18 cellular contexts compared by ENCODE assay signal in the genomic region with DNA sequence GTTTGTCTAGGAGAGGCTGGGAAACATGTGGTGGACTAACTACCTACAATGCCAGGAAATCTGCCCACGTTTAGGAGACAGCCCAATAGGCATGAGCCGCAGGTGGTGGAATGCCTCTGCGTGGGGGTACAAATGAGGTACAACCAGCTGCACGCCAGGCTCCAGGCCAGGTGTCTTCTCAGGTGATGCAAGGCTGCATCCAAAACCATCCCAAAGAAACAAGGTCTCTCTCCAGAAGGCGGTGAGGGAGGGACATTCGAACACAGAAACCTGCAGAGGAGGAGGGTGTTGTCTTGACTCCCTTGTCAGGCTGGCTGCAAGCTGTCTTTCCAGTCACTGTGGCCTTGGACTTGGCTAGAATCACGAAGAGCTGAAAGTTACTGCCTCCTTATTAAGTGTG.
"Had no signal": no experiment of that assay in that cellular context is flagged by ENCODE, and none has a peak within 500 bp of the region (broad histone marks: within the 10 kb centered on the region; RNA-seq: fewer than 3 reads in every experiment).

No MANE protein-coding gene starts in this region.

- H3K27ac ChIP-seq: ascending aorta, coronary artery, sigmoid colon, vagina had no signal

- H3K27me3 Mint-ChIP-seq: stimulated activated memory B cell treated with anti-CD40 and anti-IgM and Interleukin-4, amounts not matched to agents 10 μg/mL and 1 μg/mL and 100 μg/mL, for 72 hours; T-cell had no signal

- H3K27ac Mint-ChIP-seq: mesothelial cell of epicardium; nephron progenitor cell; stimulated activated memory B cell treated with anti-CD40 and anti-IgM and Interleukin-4, amounts not matched to agents 10 μg/mL and 1 μg/mL and 100 μg/mL, for 72 hours; T-cell had no signal

- DNase-seq: activated CD4-positive, alpha-beta T cell treated with anti-CD3 and anti-CD28 coated beads for 1 hour; activated CD4-positive, alpha-beta T cell treated with anti-CD3 and anti-CD28 coated beads, Interleukin-2, amount 50 U/mL, for 4 hours; activated naive CD4-positive, alpha-beta T cell treated with Interleukin-2 at 50 U/mL for 16 hours; activated T-cell treated with anti-CD3 and anti-CD28 coated beads for 4 hours; foreskin fibroblast; kidney glomerular epithelial cell; nephron progenitor cell; occipital lobe; sigmoid colon; stimulated activated CD4-positive, alpha-beta T cell treated with anti-CD3 and anti-CD28 coated beads, Interleukin-2, amount 100 ng/mL, for 24 hours; T-cell; T-helper 9 cell; tibial artery had no signal

- H3K36me3 ChIP-seq: sigmoid colon, tibial artery, vagina had no signal

- H3K9me3 Mint-ChIP-seq: mesothelial cell of epicardium; nephron progenitor cell; stimulated activated memory B cell treated with anti-CD40 and anti-IgM and Interleukin-4, amounts not matched to agents 10 μg/mL and 1 μg/mL and 100 μg/mL, for 72 hours; T-cell had no signal

- H3K4me3 Mint-ChIP-seq: mesothelial cell of epicardium; nephron progenitor cell; stimulated activated memory B cell treated with anti-CD40 and anti-IgM and Interleukin-4, amounts not matched to agents 10 μg/mL and 1 μg/mL and 100 μg/mL, for 72 hours; T-cell had no signal

- ATAC-seq: stimulated activated memory B cell treated with anti-CD40 and anti-IgM and Interleukin-4, amounts not matched to agents 10 μg/mL and 1 μg/mL and 100 μg/mL, for 72 hours; T-cell had no signal

- H3K27me3 ChIP-seq: ascending aorta, sigmoid colon, tibial artery, vagina had no signal

- H3K4me3 ChIP-seq: ascending aorta, coronary artery, sigmoid colon, tibial artery, vagina had no signal

- H3K9me3 ChIP-seq: ascending aorta, sigmoid colon, tibial artery, vagina had no signal
